Comparison of ENCODE assay signal across 8 cellular contexts in the genomic region with DNA sequence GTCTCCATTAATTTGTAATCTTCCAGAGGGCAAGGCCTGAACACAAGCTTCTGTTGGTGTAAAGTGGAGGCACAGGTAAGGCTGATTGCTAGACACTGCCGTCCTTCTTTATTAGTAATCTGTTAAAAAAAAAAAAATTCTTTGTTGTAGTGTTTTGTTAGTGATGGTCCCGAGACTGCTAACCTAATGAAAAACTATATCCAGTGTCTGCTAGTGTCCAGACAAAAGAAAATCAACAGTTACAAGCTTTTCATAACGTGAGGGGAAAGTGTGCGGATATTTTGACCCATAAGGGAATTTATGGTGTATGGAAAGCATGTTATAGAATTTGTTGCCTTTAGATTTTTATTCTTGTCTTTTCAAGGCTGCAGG. TPM values are rescaled to one million over a fixed set of nuclear protein-coding genes. Genes with fewer than 3 reads are reported as not detected.
A peak's percentile ranks its signal among the peaks of the same experiment; 100 is the strongest.
DNase-seq lines count a peak whose midpoint lies in the region; ATAC-seq and TF ChIP-seq lines count a peak whose summit lies in the region.

No MANE protein-coding gene starts in this region.

- H3K4me2 ChIP-seq in MM.1S (ENCODE audit: low read depth, low read length) (peak overlapping the region; percentile 88), neural progenitor cell (peak overlapping the region; percentile 81)

- no peaks in the 10 kb centered on the region for H3K27me3 ChIP-seq in MM.1S (replicated peaks; ENCODE audit: insufficient read depth, low read length)
- no peaks in the 10 kb centered on the region for H3K27me3 ChIP-seq in effector memory CD4-positive, alpha-beta T cell (replicated peaks; ENCODE audit: control insufficient read depth, insufficient read depth, low read length, poor library complexity, severe bottlenecking)
- H3K27me3 ChIP-seq in neural progenitor cell, result peaks cover 12% of the 10 kb centered on the region

- peak overlapping the region in 6 of 7 donors; percentile 56 to 99 (median 86) for H3K27ac Mint-ChIP-seq in CD14-positive monocyte
- H3K27ac Mint-ChIP-seq in neural progenitor cell, result peak overlapping the region; percentile 99

- H3K4me1 ChIP-seq in MM.1S (ENCODE audit: low read length) (peaks cover 6% of the 10 kb centered on the region; the same call in 1 of the 2 replicates), neural progenitor cell (peaks cover 23% of the 10 kb centered on the region)
- peaks cover 5% of the 10 kb centered on the region for H3K4me1 ChIP-seq in effector memory CD4-positive, alpha-beta T cell (ENCODE audit: control insufficient read depth, insufficient read depth, low read length, poor library complexity, severe bottlenecking)

- no peaks in the 10 kb centered on the region for H3K36me3 ChIP-seq in MM.1S (replicated peaks; ENCODE audit: insufficient read depth, low read length)
- H3K36me3 ChIP-seq in effector memory CD4-positive, alpha-beta T cell (ENCODE audit: control insufficient read depth, insufficient read depth, low read length), result no peaks in the 10 kb centered on the region
- H3K36me3 ChIP-seq in neural progenitor cell, result no peaks in the 10 kb centered on the region

- H2AFZ ChIP-seq in MM.1S (ENCODE audit: low read length), result 0 out of 2 replicates have a peak overlapping the region, but pooled peaks have one; percentile 5
- peak overlapping the region; percentile 96 for H2AFZ ChIP-seq in neural progenitor cell (replicated peaks)

- TF ChIP-seq CTCF in CD14-positive monocyte (IDR thresholded peaks at IDR 0.05) (no peak), MM.1S (IDR thresholded peaks at IDR 0.05; ENCODE audit: low read length) (no peak), neural progenitor cell (IDR thresholded peaks at IDR 0.05) (no peak)

- H3K36me3 Mint-ChIP-seq in CD14-positive monocyte (peaks cover 0 to 2% of the 10 kb centered on the region in 2 donors), neural progenitor cell (no peaks in the 10 kb centered on the region)

- intact Hi-C loops in CD14-positive monocyte (cut with micrococcal nuclease), result no loop called here

- no peak for DNase-seq in CD14-positive monocyte (ENCODE audit: low spot score)
- DNase-seq in MM.1S, result no peak
- DNase-seq in effector memory CD4-positive, alpha-beta T cell, result no peak
- no peak for DNase-seq in neural progenitor cell (ENCODE audit: low spot score)
- no peak for DNase-seq in cerebellar cortex (ENCODE audit: low spot score)
- no peak for DNase-seq in HPDE6-E6E7 (ENCODE audit: extremely low spot score)

- peak overlapping the region; percentile 69 for H3K4me3 ChIP-seq in MM.1S (ENCODE audit: low read length)
- H3K4me3 ChIP-seq in effector memory CD4-positive, alpha-beta T cell (ENCODE audit: insufficient read depth, low read depth, low read length, poor library complexity, severe bottlenecking), result peak overlapping the region; percentile 66
- H3K4me3 ChIP-seq in neural progenitor cell, result peak overlapping the region; percentile 85

- H3K9me3 ChIP-seq in MM.1S (replicated peaks; ENCODE audit: insufficient read depth, low read length), result no peaks in the 10 kb centered on the region
- H3K9me3 ChIP-seq in effector memory CD4-positive, alpha-beta T cell (ENCODE audit: control insufficient read depth, low read length), result no peaks in the 10 kb centered on the region
- H3K9me3 ChIP-seq in neural progenitor cell (ENCODE audit: low read depth), result no peaks in the 10 kb centered on the region

- H3K9me3 Mint-ChIP-seq in CD14-positive monocyte (peaks cover 0 to 4% (median 0%) of the 10 kb centered on the region in 7 donors), neural progenitor cell (no peaks in the 10 kb centered on the region)

- H3K27me3 Mint-ChIP-seq in CD14-positive monocyte (ENCODE audit: low read depth in 3 of 3) (peaks cover 0 to 9% (median 2%) of the 10 kb centered on the region in 3 donors), neural progenitor cell (ENCODE audit: insufficient read depth, low read depth) (peaks cover 6% of the 10 kb centered on the region)

- no peaks in the 10 kb centered on the region for H4K20me1 ChIP-seq in MM.1S (ENCODE audit: insufficient read depth, low read length)
- H4K20me1 ChIP-seq in neural progenitor cell (ENCODE audit: low read depth), result no peaks in the 10 kb centered on the region

- H3F3A ChIP-seq in MM.1S (ENCODE audit: insufficient read depth, low read length) (peaks cover 30% of the 10 kb centered on the region), neural progenitor cell (ENCODE audit: low read depth) (peaks cover 31% of the 10 kb centered on the region)

- no peak for ATAC-seq in HG03460 (IDR thresholded peaks at IDR 0.05; ENCODE audit: unreplicated experiment)
- ATAC-seq in HG02798 (IDR thresholded peaks at IDR 0.05; ENCODE audit: poor library complexity, unreplicated experiment), result no peak

- H3K9ac ChIP-seq in MM.1S (ENCODE audit: low read length) (peak overlapping the region; percentile 92), neural progenitor cell (no peak overlapping the region)

- no peaks in the 10 kb centered on the region for H3K9me2 ChIP-seq in MM.1S (replicated peaks; ENCODE audit: insufficient read depth, low read length)

- H3K4me1 Mint-ChIP-seq in CD14-positive monocyte, result peaks cover 23% of the 10 kb centered on the region
- H3K4me1 Mint-ChIP-seq in neural progenitor cell, result peaks cover 28% of the 10 kb centered on the region

- peak overlapping the region; percentile 97 to 99 for H3K4me3 Mint-ChIP-seq in CD14-positive monocyte
- H3K4me3 Mint-ChIP-seq in neural progenitor cell, result peak overlapping the region; percentile 97

- peaks cover 20% of the 10 kb centered on the region for H3K79me2 ChIP-seq in MM.1S (ENCODE audit: low read length)
- H3K79me2 ChIP-seq in neural progenitor cell (ENCODE audit: low read depth), result peaks cover 13% of the 10 kb centered on the region

- H3K27ac ChIP-seq in MM.1S (ENCODE audit: low read length), result peak overlapping the region; percentile 98
- peak overlapping the region; percentile 99 for H3K27ac ChIP-seq in effector memory CD4-positive, alpha-beta T cell (ENCODE audit: insufficient read depth, low read length, poor library complexity, severe bottlenecking)
- no peak overlapping the region for H3K27ac ChIP-seq in neural progenitor cell

RNA-seq across cellular contexts. Expression of a gene that starts 4.2 kb away (rescaled TPM):
- polyA plus RNA-seq in CD14-positive monocyte, result 1 to 10 TPM; 1.7 to 2.7 TPM
- total RNA-seq in neural progenitor cell (ENCODE audit: low replicate concordance), result 21.6 and 23.3 TPM in 2 replicates
